11 cellular contexts compared by ENCODE assay signal in genomic region chr3:188900421-188900941, GRCh38.
DNase-seq lines count a peak whose midpoint lies in the region; ATAC-seq and TF ChIP-seq lines count a peak whose summit lies in the region.
"Had no signal": no experiment of that assay in that cellular context is flagged by ENCODE, and none has a peak within 500 bp of the region (broad histone marks: within the 10 kb centered on the region; RNA-seq: fewer than 3 reads in every experiment).

No MANE protein-coding gene starts in this region.

- intact Hi-C loops in sigmoid colon (cut with DNase I): no loop called here

- POLR2A ChIA-PET in SK-N-SH (lab: Yijun Ruan, JAX): no interaction called here

- peak; percentile 87 for DNase-seq in EH (ENCODE audit: low read depth)
- DNase-seq in SK-N-SH: no peak
- DNase-seq in fibroblast of the conjunctiva (ENCODE audit: low read depth): peak; percentile 60
- no peak for DNase-seq in sigmoid colon
- DNase-seq in activated CD8-positive, alpha-beta memory T cell treated with anti-CD3 and anti-CD28 coated beads, Interleukin-2, amount 50 U/mL, for 4 hours: no peak
- no peak for DNase-seq in erythroblast (lab: John Stamatoyannopoulos, UW)
- DNase-seq in SHP77 (lab: John Stamatoyannopoulos, UW): no peak
- DNase-seq: activated CD4-positive, alpha-beta T cell treated with anti-CD3 and anti-CD28 coated beads, Interleukin-2, amount 10 ng/mL, durations not matched to agents 24 days and 14 days; GF-D8; NCI-H69 had no signal

- H3K27ac ChIP-seq in SK-N-SH (ENCODE audit: low read depth in 2 of 2, low read length in 1 of 2): peak overlapping the region; percentile 53 to 100; a peak in 3 of 4 replicates
- H3K27ac ChIP-seq in sigmoid colon: peak overlapping the region in 3 of 4 donors; percentile 26 to 66 (median 65)

- no peaks in the 10 kb centered on the region for H4K20me1 ChIP-seq in SK-N-SH (ENCODE audit: insufficient read depth)

- H3K9me3 ChIP-seq in SK-N-SH (no peaks in the 10 kb centered on the region), sigmoid colon (no peaks in the 10 kb centered on the region)

- H2AFZ ChIP-seq in SK-N-SH (ENCODE audit: low read depth): peak overlapping the region; percentile 27; the same call in 1 of the 2 replicates

- H3K4me2 ChIP-seq in SK-N-SH: peak overlapping the region; percentile 84

- no peaks in the 10 kb centered on the region for H3K79me2 ChIP-seq in SK-N-SH (ENCODE audit: insufficient read depth)

- no peaks in the 10 kb centered on the region for H3K9me2 ChIP-seq in SK-N-SH

- TF ChIP-seq POLR2A in sigmoid colon (IDR thresholded peaks at IDR 0.05) (no peak), erythroblast (IDR thresholded peaks at IDR 0.05; ENCODE audit: low read length) (no peak)

- H3K4me3 ChIP-seq in SK-N-SH (ENCODE audit: low read depth in 2 of 2, low read length in 1 of 2): peak overlapping the region in 1 of 2 experiments; percentile 50; a peak in 1 of 4 replicates
- no peak overlapping the region for H3K4me3 ChIP-seq in sigmoid colon

- TF ChIP-seq EP300 in SK-N-SH (IDR thresholded peaks at IDR 0.05; ENCODE audit: borderline replicate concordance in 1 of 2, low read depth in 1 of 2, low read length in 1 of 2): peak in 1 of 2 experiments; percentile 80; a peak in 2 of 4 replicates
- no peak for TF ChIP-seq EP300 in sigmoid colon (IDR thresholded peaks at IDR 0.05)

- peaks cover 0 to 5% of the 10 kb centered on the region in 2 experiments for H3K36me3 ChIP-seq in SK-N-SH (replicated peaks in 1 of 2; ENCODE audit: control insufficient read depth in 1 of 2, insufficient read depth in 2 of 2, low read length in 1 of 2)
- H3K36me3 ChIP-seq in sigmoid colon: no peaks in the 10 kb centered on the region

- CTCF ChIA-PET in SK-N-SH (lab: Yijun Ruan, JAX): no interaction called here

- TF ChIP-seq RAD21 in SK-N-SH (IDR thresholded peaks at IDR 0.05; ENCODE audit: low read length): no peak

- WGBS in SK-N-SH (ENCODE audit: low lambda C conversion rate): 61% methylated on average over 2 of the region's 2 CpGs
- 87 to 88% methylated on average over 2 of the region's 2 CpGs for WGBS in sigmoid colon, 2 donors

- peak overlapping the region; percentile 76; the same call in 1 of the 2 replicates for H3K9ac ChIP-seq in SK-N-SH

- H3K27me3 ChIP-seq in SK-N-SH (ENCODE audit: insufficient read depth) (no peaks in the 10 kb centered on the region), sigmoid colon (no peaks in the 10 kb centered on the region)

- TF ChIP-seq CTCF in SK-N-SH (IDR thresholded peaks at IDR 0.05): no peak
- TF ChIP-seq CTCF in sigmoid colon (IDR thresholded peaks at IDR 0.05): no peak

- H3K4me1 ChIP-seq in SK-N-SH (ENCODE audit: control insufficient read depth in 1 of 2, insufficient read depth in 2 of 2, low read depth in 1 of 2, low read length in 1 of 2): peaks cover 0 to 23% of the 10 kb centered on the region in 2 experiments; a peak in 2 of 4 replicates
- peaks cover 0 to 40% (median 23%) of the 10 kb centered on the region in 4 donors for H3K4me1 ChIP-seq in sigmoid colon

- H3F3A ChIP-seq in SK-N-SH (replicated peaks; ENCODE audit: insufficient read depth): peaks cover 46% of the 10 kb centered on the region

- ATAC-seq in GM21825 (IDR thresholded peaks at IDR 0.05; ENCODE audit: unreplicated experiment): no peak

TF ChIP-seq in SK-N-SH, 30 proteins besides CTCF, POLR2A, EP300 and RAD21:
- TF ChIP-seq TAF1 (IDR thresholded peaks at IDR 0.05; ENCODE audit: borderline replicate concordance, low read depth, low read length) (no peak), SIN3A (IDR thresholded peaks at IDR 0.05; ENCODE audit: borderline replicate concordance, low read depth, low read length) (no peak; the same call in 1 of the 2 replicates), ELF1 (IDR thresholded peaks at IDR 0.05) (no peak), FOXJ3 (CRISPR knock-in tag; IDR thresholded peaks at IDR 0.05) (no peak), PBX3 (IDR thresholded peaks at IDR 0.05) (peak; percentile 62), ZBTB33 (IDR thresholded peaks at IDR 0.05; ENCODE audit: borderline replicate concordance, low read depth) (peak; percentile 50; the same call in 1 of the 2 replicates), RCOR1 (IDR thresholded peaks at IDR 0.05; ENCODE audit: low read length) (no peak), POLR2AphosphoS5 (IDR thresholded peaks at IDR 0.05; ENCODE audit: low read depth, low read length) (peak; percentile 26; the same call in 1 of the 2 replicates), TEAD4 (IDR thresholded peaks at IDR 0.05; ENCODE audit: borderline replicate concordance, insufficient read depth) (no peak; the same call in 1 of the 2 replicates), MXI1 (IDR thresholded peaks at IDR 0.05; ENCODE audit: low read depth, low read length) (no peak), RXRA (IDR thresholded peaks at IDR 0.05; ENCODE audit: borderline replicate concordance, low read depth) (peak; percentile 51; the same call in 1 of the 2 replicates), NFIC (IDR thresholded peaks at IDR 0.05; ENCODE audit: borderline replicate concordance) (peak; percentile 89), FOSL2 (IDR thresholded peaks at IDR 0.05; ENCODE audit: borderline replicate concordance, low read depth) (peak; percentile 89), MAX (IDR thresholded peaks at IDR 0.05; ENCODE audit: low read depth) (peak; percentile 58; the same call in 1 of the 2 replicates), MEF2A (IDR thresholded peaks at IDR 0.05; ENCODE audit: borderline replicate concordance, low read depth) (no peak), TCF12 (IDR thresholded peaks at IDR 0.05) (peak; percentile 88), GATA2 (CRISPR knock-in tag; IDR thresholded peaks at IDR 0.05) (no peak), FOXM1 (IDR thresholded peaks at IDR 0.05; ENCODE audit: low read depth) (peak; percentile 22; the same call in 1 of the 2 replicates), NRF1 (IDR thresholded peaks at IDR 0.05; ENCODE audit: low read depth, low read length) (no peak), RFX5 (IDR thresholded peaks at IDR 0.05; ENCODE audit: low read length) (no peak), JUND (IDR thresholded peaks at IDR 0.05) (peak; percentile 88), USF1 (IDR thresholded peaks at IDR 0.05; ENCODE audit: borderline replicate concordance, low read depth) (no peak)

Comparison
In these comparisons a context has a peak if more than half of its experiments do, and no peak if none do; other contexts are left out.
1. DNase-seq: peak in EH (single experiment) and fibroblast of the conjunctiva (single experiment); none in SK-N-SH (single experiment), sigmoid colon (single experiment), activated CD8-positive, alpha-beta memory T cell treated with anti-CD3 and anti-CD28 coated beads, Interleukin-2, amount 50 U/mL, for 4 hours (single experiment), erythroblast (0 of 2) and SHP77 (0 of 2).